ENCODE assay signal across 8 cellular contexts in genomic region chr10:10677479-10677878, GRCh38.
DNase-seq lines count a peak whose midpoint lies in the region; ATAC-seq and TF ChIP-seq lines count a peak whose summit lies in the region.

No MANE protein-coding gene starts in this region.

- H3K36me3 ChIP-seq in liver (ENCODE audit: control insufficient read depth in 4 of 4, insufficient read depth in 3 of 4, low read depth in 1 of 4, low read length in 3 of 4) (no peaks in the 10 kb centered on the region), suprapubic skin (no peaks in the 10 kb centered on the region)

- H3K9me3 ChIP-seq in liver (ENCODE audit: control insufficient read depth in 4 of 4, low read length in 3 of 4): peaks cover 0 to 3% (median 0%) of the 10 kb centered on the region in 4 donors
- H3K9me3 ChIP-seq in suprapubic skin: peaks cover 3% of the 10 kb centered on the region

- peak; percentile 64 to 73 for TF ChIP-seq RAD21 in liver (IDR thresholded peaks at IDR 0.05)

- H3K4me1 ChIP-seq in liver (ENCODE audit: control insufficient read depth in 4 of 4, insufficient read depth in 4 of 4, low read length in 3 of 4) (no peaks in the 10 kb centered on the region), suprapubic skin (no peaks in the 10 kb centered on the region)

- 45% methylated on average over 3 of the region's 3 CpGs for WGBS in liver
- WGBS in suprapubic skin: 69% methylated on average over 3 of the region's 3 CpGs

- H3K36me3 Mint-ChIP-seq in natural killer cell: no peaks in the 10 kb centered on the region

- TF ChIP-seq CTCF in liver (IDR thresholded peaks at IDR 0.05; ENCODE audit: low read depth, low read length, missing input control): no peak
- peak; percentile 24 to 25 for TF ChIP-seq CTCF in suprapubic skin (IDR thresholded peaks at IDR 0.05)
- TF ChIP-seq CTCF in natural killer cell (IDR thresholded peaks at IDR 0.05): no peak

- peak; percentile 72 for DNase-seq in activated CD4-positive, alpha-beta T cell treated with anti-CD3 and anti-CD28 coated beads for 48 hours
- no peak for DNase-seq in activated CD4-positive, alpha-beta T cell treated with anti-CD3 and anti-CD28 coated beads, Interleukin-2, amount 50 U/mL, for 4 hours
- DNase-seq in NCI-H748 (lab: John Stamatoyannopoulos, UW; ENCODE audit: unreplicated experiment) (peak; percentile 66), brain pericyte (ENCODE audit: low read depth, low spot score) (peak; percentile 21), suprapubic skin (ENCODE audit: low spot score in 2 of 2) (peak in 1 of 2 donors; percentile 62), natural killer cell (no peak)

- no peaks in the 10 kb centered on the region for H3K4me1 Mint-ChIP-seq in natural killer cell

- H3K27me3 Mint-ChIP-seq in natural killer cell (ENCODE audit: low read depth in 2 of 2): peaks cover 0 to 6% of the 10 kb centered on the region in 2 donors

- no peak overlapping the region for H3K4me3 Mint-ChIP-seq in natural killer cell

- H3K9me3 Mint-ChIP-seq in natural killer cell: peaks cover 0 to 2% of the 10 kb centered on the region in 2 donors

- no peak overlapping the region for H3K9ac ChIP-seq in liver (ENCODE audit: low read depth in 1 of 2, low read length in 2 of 2)

- H3K27me3 ChIP-seq in liver (ENCODE audit: control insufficient read depth in 4 of 4, insufficient read depth in 4 of 4, low read length in 3 of 4): no peaks in the 10 kb centered on the region
- H3K27me3 ChIP-seq in suprapubic skin: no peaks in the 10 kb centered on the region

- peak; percentile 79 for ATAC-seq in HG02885 (IDR thresholded peaks at IDR 0.05; ENCODE audit: poor library complexity, unreplicated experiment)
- ATAC-seq in natural killer cell: no peak

- H3K27ac ChIP-seq in liver (ENCODE audit: low read depth in 1 of 2, low read length in 2 of 2): no peak overlapping the region
- no peak overlapping the region for H3K27ac ChIP-seq in suprapubic skin

- no peak for TF ChIP-seq EP300 in suprapubic skin (IDR thresholded peaks at IDR 0.05)

- H3K4me3 ChIP-seq in liver (ENCODE audit: low read depth in 1 of 3, low read length in 3 of 3) (no peak overlapping the region), suprapubic skin (no peak overlapping the region)

- H3K27ac Mint-ChIP-seq in natural killer cell: no peak overlapping the region

- intact Hi-C loops in natural killer cell (cut with micrococcal nuclease): no loop called here

- TF ChIP-seq POLR2A in suprapubic skin (IDR thresholded peaks at IDR 0.05): no peak

TF ChIP-seq in liver, 16 proteins besides CTCF, POLR2A, EP300 and RAD21:
- no peak for TF ChIP-seq SP1 (IDR thresholded peaks at IDR 0.05)
- TF ChIP-seq JUND (IDR thresholded peaks at IDR 0.05): no peak
- TF ChIP-seq RXRA (IDR thresholded peaks at IDR 0.05): no peak
- no peak for TF ChIP-seq TAF1 (conservative IDR thresholded peaks at IDR 0.05)
- TF ChIP-seq ZBTB33 (IDR thresholded peaks at IDR 0.05): no peak
- TF ChIP-seq FOXA2 (IDR thresholded peaks at IDR 0.05): no peak
- TF ChIP-seq HNF4G (IDR thresholded peaks at IDR 0.05): no peak
- TF ChIP-seq MAX (IDR thresholded peaks at IDR 0.05): no peak

Comparison
In these comparisons a context has a peak if more than half of its experiments do, and no peak if none do; other contexts are left out.
1. DNase-seq: peak in activated CD4-positive, alpha-beta T cell treated with anti-CD3 and anti-CD28 coated beads for 48 hours (single experiment), NCI-H748 (single experiment) and brain pericyte (single experiment); none in activated CD4-positive, alpha-beta T cell treated with anti-CD3 and anti-CD28 coated beads, Interleukin-2, amount 50 U/mL, for 4 hours (0 of 2) and natural killer cell (single experiment).
2. CTCF ChIP-seq: peak in suprapubic skin (2 of 2); none in liver (single experiment) and natural killer cell (single experiment).